In genomic region chr19:1221141-1221903, GRCh38 we compare ENCODE assay signal across 10 cellular contexts. TPM values are rescaled to one million over a fixed set of nuclear protein-coding genes. Genes with fewer than 3 reads are reported as not detected.
DNase-seq lines count a peak whose midpoint lies in the region; ATAC-seq and TF ChIP-seq lines count a peak whose summit lies in the region.
"Had no signal": no experiment of that assay in that cellular context is flagged by ENCODE, and none has a peak within 500 bp of the region (broad histone marks: within the 10 kb centered on the region; RNA-seq: fewer than 3 reads in every experiment).

No MANE protein-coding gene starts in this region.

- H3K9me3 ChIP-seq in Caco-2 (no peaks in the 10 kb centered on the region), Peyer's patch (no peaks in the 10 kb centered on the region), fibroblast of lung (ENCODE audit: control insufficient read depth, insufficient read depth, low read depth, low read length) (no peaks in the 10 kb centered on the region), neuronal stem cell (replicated peaks in 1 of 2; ENCODE audit: control insufficient read depth in 2 of 2, insufficient read depth in 1 of 2, low read depth in 1 of 2, low read length in 2 of 2) (no peaks in the 10 kb centered on the region)

- no peak overlapping the region for H3K14ac ChIP-seq in neuronal stem cell (ENCODE audit: low read length)

- no peak overlapping the region for H3K4me2 ChIP-seq in fibroblast of lung (ENCODE audit: extremely low read depth, insufficient read depth, low read length)
- H3K4me2 ChIP-seq in neuronal stem cell (ENCODE audit: insufficient read depth, low read length, poor library complexity, severe bottlenecking), result no peak overlapping the region

- POLR2A ChIA-PET in Caco-2 (lab: Charles Lee), result no interaction called here

- peak overlapping the region; percentile 82 for H2BK5ac ChIP-seq in neuronal stem cell (ENCODE audit: low read length)

- H3K9me3 Mint-ChIP-seq in Caco-2 (ENCODE audit: unreplicated experiment), result no peaks in the 10 kb centered on the region

- no peak overlapping the region for H2BK12ac ChIP-seq in neuronal stem cell (ENCODE audit: low read length)

- no peak for ATAC-seq in HG02623 (IDR thresholded peaks at IDR 0.05; ENCODE audit: unreplicated experiment)

- no peaks in the 10 kb centered on the region for H3K27me3 Mint-ChIP-seq in Caco-2 (ENCODE audit: insufficient read depth, unreplicated experiment)

- no peak overlapping the region for H4K8ac ChIP-seq in neuronal stem cell (ENCODE audit: low read depth, low read length)

- H3K4me3 Mint-ChIP-seq in Caco-2 (ENCODE audit: unreplicated experiment), result no peak overlapping the region

- H2AFZ ChIP-seq in fibroblast of lung (ENCODE audit: low read length) (no peak overlapping the region), neuronal stem cell (ENCODE audit: low read length) (no peak overlapping the region)

- H3K79me2 ChIP-seq in fibroblast of lung (ENCODE audit: control insufficient read depth, insufficient read depth, low read length), result peaks cover 25% of the 10 kb centered on the region

- no CpG with 5 or more reads among the region's 33 CpGs for WGBS in neuronal stem cell (ENCODE audit: extremely low coverage in 2 of 2, insufficient read length in 2 of 2, insufficient replicate concordance in 1 of 2), 2 donors

- peaks cover 17% of the 10 kb centered on the region for H3K36me3 Mint-ChIP-seq in Caco-2 (ENCODE audit: insufficient read depth, unreplicated experiment)

- H3K9ac ChIP-seq in fibroblast of lung (ENCODE audit: insufficient read depth, low read length), result peak overlapping the region; percentile 37
- H3K9ac ChIP-seq in neuronal stem cell (ENCODE audit: low read depth, low read length, poor library complexity), result no peak overlapping the region

- DNase-seq in Caco-2, result peak in 1 of 2 experiments; percentile 67
- peak in 2 of 3 donors; percentile 69 to 71 for DNase-seq in Peyer's patch
- DNase-seq in fibroblast of lung (ENCODE audit: low read depth in 2 of 2), result peak; percentile 40 to 59
- DNase-seq in neuronal stem cell (ENCODE audit: low spot score), result no peak
- DNase-seq in NCI-H524 treated with DMSO at 0.1 percent for 48 hours (lab: John Stamatoyannopoulos, UW), result no peak
- no peak for DNase-seq in GOT3 (lab: John Stamatoyannopoulos, UW)
- DNase-seq in H4 (ENCODE audit: low spot score), result no peak
- DNase-seq: foreskin melanocyte, OCI-M1 had no signal

- H4K91ac ChIP-seq in neuronal stem cell (ENCODE audit: low read depth, low read length, poor library complexity), result no peak overlapping the region

- H3K27ac ChIP-seq in Peyer's patch, result no peak overlapping the region
- no peak overlapping the region for H3K27ac ChIP-seq in fibroblast of lung (ENCODE audit: insufficient read depth, low read length)
- H3K27ac ChIP-seq in neuronal stem cell (replicated peaks; ENCODE audit: low read length), result no peak overlapping the region

- H3K36me3 ChIP-seq in Caco-2 (ENCODE audit: control insufficient read depth, insufficient read depth, low read length), result peaks cover 2% of the 10 kb centered on the region
- H3K36me3 ChIP-seq in Peyer's patch, result peaks cover 0 to 63% (median 0%) of the 10 kb centered on the region in 3 donors
- H3K36me3 ChIP-seq in fibroblast of lung (ENCODE audit: control insufficient read depth, insufficient read depth, low read length), result peaks cover 33% of the 10 kb centered on the region
- H3K36me3 ChIP-seq in neuronal stem cell (replicated peaks in 1 of 2; ENCODE audit: control insufficient read depth in 2 of 2, insufficient read depth in 2 of 2, low read length in 2 of 2), result peaks cover 13 to 65% of the 10 kb centered on the region in 2 donors

- H3K4me3 ChIP-seq in Caco-2 (ENCODE audit: low read depth, low read length), result no peak overlapping the region
- H3K4me3 ChIP-seq in Peyer's patch, result no peak overlapping the region
- H3K4me3 ChIP-seq in fibroblast of lung (replicated peaks in 1 of 4; ENCODE audit: control extremely low read depth in 1 of 4, insufficient read depth in 1 of 4, low read depth in 3 of 4, low read length in 4 of 4), result no peak overlapping the region
- no peak overlapping the region for H3K4me3 ChIP-seq in neuronal stem cell (ENCODE audit: low read length in 2 of 2)

- CTCF ChIA-PET in Caco-2 (lab: Charles Lee), result no interaction called here

- no peak overlapping the region for H3K27ac Mint-ChIP-seq in Caco-2 (ENCODE audit: unreplicated experiment)

- no peak for TF ChIP-seq POLR2A in Peyer's patch (IDR thresholded peaks at IDR 0.05)

- intact Hi-C loops in Caco-2 (cut with micrococcal nuclease; ENCODE audit: unreplicated experiment), result no loop called here

- H3K23ac ChIP-seq in neuronal stem cell (ENCODE audit: low read depth, low read length, poor library complexity), result peak overlapping the region; percentile 60

- H4K20me1 ChIP-seq in fibroblast of lung (ENCODE audit: control insufficient read depth, extremely low read depth, insufficient read depth, low read length), result no peaks in the 10 kb centered on the region

- peak overlapping the region; percentile 14 for H2AK5ac ChIP-seq in neuronal stem cell (ENCODE audit: low read depth, low read length)

- no peak overlapping the region for H3K4ac ChIP-seq in neuronal stem cell (ENCODE audit: low read length)

- no peaks in the 10 kb centered on the region for H3K27me3 ChIP-seq in Caco-2 (replicated peaks; ENCODE audit: control insufficient read depth, insufficient read depth, low read length)
- no peaks in the 10 kb centered on the region for H3K27me3 ChIP-seq in Peyer's patch
- H3K27me3 ChIP-seq in fibroblast of lung (ENCODE audit: control insufficient read depth, insufficient read depth, low read length), result no peaks in the 10 kb centered on the region
- no peaks in the 10 kb centered on the region for H3K27me3 ChIP-seq in neuronal stem cell (ENCODE audit: control insufficient read depth in 3 of 3, insufficient read depth in 3 of 3, low read depth in 1 of 3, low read length in 3 of 3)

- no peak overlapping the region for H2BK15ac ChIP-seq in neuronal stem cell (ENCODE audit: low read length)

- no peak overlapping the region for H2BK120ac ChIP-seq in neuronal stem cell (ENCODE audit: low read depth, low read length)

- peaks cover 44% of the 10 kb centered on the region for H3K79me1 ChIP-seq in neuronal stem cell (ENCODE audit: low read depth, low read length)

- H3K4me1 Mint-ChIP-seq in Caco-2 (ENCODE audit: low read depth, unreplicated experiment), result no peaks in the 10 kb centered on the region

- H3K18ac ChIP-seq in neuronal stem cell (ENCODE audit: low read length), result peak overlapping the region; percentile 76

- TF ChIP-seq CTCF in Caco-2 (IDR thresholded peaks at IDR 0.05; ENCODE audit: insufficient read depth in 1 of 2, low read depth in 1 of 2, low read length in 1 of 2, severe bottlenecking in 1 of 2, unreplicated experiment in 1 of 2), result peak; percentile 51 to 62
- peak in 5 of 6 experiments; percentile 17 to 73 (median 51) for TF ChIP-seq CTCF in Peyer's patch (IDR thresholded peaks at IDR 0.05)
- TF ChIP-seq CTCF in fibroblast of lung (conservative IDR thresholded peaks at IDR 0.05 in 1 of 2, IDR thresholded peaks at IDR 0.05 in 1 of 2; ENCODE audit: low read depth in 1 of 2, low read length in 2 of 2), result peak; percentile 56 to 65

- BruUV-seq in Caco-2 (replicated peaks; lab: Mats Ljungman, UMichigan), result no TSS peak

- H3K4me1 ChIP-seq in Caco-2 (no peaks in the 10 kb centered on the region), Peyer's patch (peaks cover 0 to 21% (median 0%) of the 10 kb centered on the region in 4 donors), fibroblast of lung (ENCODE audit: control insufficient read depth, extremely low read depth, insufficient read depth, low read length) (peaks cover 4% of the 10 kb centered on the region), neuronal stem cell (ENCODE audit: control insufficient read depth in 2 of 2, insufficient read depth in 1 of 2, low read depth in 1 of 2, low read length in 2 of 2) (peaks cover 0 to 7% of the 10 kb centered on the region in 2 donors)

RNA-seq across cellular contexts. Expression of gene STK11, which starts 15.7 kb away (rescaled TPM):
- total RNA-seq in Caco-2 (2022) (56.7 and 58.1 TPM in 2 replicates), Peyer's patch (100 to 1,000 TPM in 3 of 4 donors, 10 to 100 TPM in 1; 98.4 to 135 (median 117) TPM), fibroblast of lung (96.6 and 100 TPM in 2 replicates)
- polyA plus RNA-seq in fibroblast of lung, result 23.7 TPM in 2 replicates
- polyA plus RNA-seq in fibroblast of lung (2012), result 32.9 and 34.7 TPM in 2 replicates
- 24.9 and 42.8 TPM in 2 replicates for polyA minus RNA-seq in fibroblast of lung (ENCODE audit: low replicate concordance)
- polyA plus RNA-seq in neuronal stem cell (2013, experiment 1 of 2), result 35.0 TPM
- 34.0 TPM for polyA plus RNA-seq in neuronal stem cell (2013, experiment 2 of 2)
- total RNA-seq in H4 (2014; rRNA removed; shearing (Covaris generic)), result 17.4 and 28.7 TPM in 2 replicates

RNA-seq across cellular contexts. Expression of gene CBARP, which starts 16.5 kb away (rescaled TPM):
- total RNA-seq in Caco-2 (2022) (7.3 and 9.7 TPM in 2 replicates), Peyer's patch (1 to 10 TPM in 1 of 4 donors, not detected in 3; 1.9 TPM), fibroblast of lung (1.5 TPM in 2 replicates)
- polyA plus RNA-seq in fibroblast of lung, result 0.31 and 1.0 TPM in 2 replicates
- 2.1 and 5.0 TPM in 2 replicates for polyA plus RNA-seq in fibroblast of lung (2012)
- 0.94 and 3.6 TPM in 2 replicates for polyA minus RNA-seq in fibroblast of lung (ENCODE audit: low replicate concordance)
- 14.0 TPM for polyA plus RNA-seq in neuronal stem cell (2013, experiment 1 of 2)
- polyA plus RNA-seq in neuronal stem cell (2013, experiment 2 of 2), result 12.8 TPM
- total RNA-seq in H4 (2014; rRNA removed; shearing (Covaris generic)), result 0.37 and 1.2 TPM in 2 replicates

RNA-seq across cellular contexts. Expression of gene ATP5F1D, which starts 20.2 kb away (rescaled TPM):
- total RNA-seq in Caco-2 (2022), result 126 and 140 TPM in 2 replicates
- total RNA-seq in Peyer's patch, result 100 to 1,000 TPM in 3 of 4 donors, 10 to 100 TPM in 1; 88.3 to 299 (median 206) TPM
- total RNA-seq in fibroblast of lung, result 13.4 and 20.5 TPM in 2 replicates
- polyA plus RNA-seq in fibroblast of lung, result 53.8 and 79.8 TPM in 2 replicates
- 174 and 278 TPM in 2 replicates for polyA plus RNA-seq in fibroblast of lung (2012)
- 23.2 and 31.0 TPM in 2 replicates for polyA minus RNA-seq in fibroblast of lung (ENCODE audit: low replicate concordance)
- polyA plus RNA-seq in neuronal stem cell (2013, experiment 1 of 2), result 106 TPM
- polyA plus RNA-seq in neuronal stem cell (2013, experiment 2 of 2), result 101 TPM
- 34.9 and 37.0 TPM in 2 replicates for total RNA-seq in H4 (2014; rRNA removed; shearing (Covaris generic))

RNA-seq across cellular contexts. Expression of gene MIDN, which starts 27.1 kb away (rescaled TPM):
- 125 and 128 TPM in 2 replicates for total RNA-seq in Caco-2 (2022)
- 100 to 1,000 TPM in 1 of 4 donors, 10 to 100 TPM in 3; 34.7 to 205 (median 98.9) TPM for total RNA-seq in Peyer's patch
- 13.6 and 18.8 TPM in 2 replicates for total RNA-seq in fibroblast of lung
- 12.0 and 18.0 TPM in 2 replicates for polyA plus RNA-seq in fibroblast of lung
- polyA plus RNA-seq in fibroblast of lung (2012), result 30.3 and 40.2 TPM in 2 replicates
- polyA minus RNA-seq in fibroblast of lung (ENCODE audit: low replicate concordance), result 27.6 and 36.6 TPM in 2 replicates
- polyA plus RNA-seq in neuronal stem cell (2013, experiment 1 of 2), result 98.3 TPM
- polyA plus RNA-seq in neuronal stem cell (2013, experiment 2 of 2), result 99.9 TPM
- 2.4 and 4.2 TPM in 2 replicates for total RNA-seq in H4 (2014; rRNA removed; shearing (Covaris generic))

RNA-seq across cellular contexts. Expression of gene SBNO2, which starts 47.3 kb away (rescaled TPM):
- total RNA-seq in Caco-2 (2022), result 37.3 and 41.2 TPM in 2 replicates
- total RNA-seq in Peyer's patch, result 10 to 100 TPM; 26.4 to 71.0 (median 57.8) TPM
- 49.6 and 55.8 TPM in 2 replicates for total RNA-seq in fibroblast of lung
- polyA plus RNA-seq in fibroblast of lung, result 12.6 and 14.3 TPM in 2 replicates
- polyA plus RNA-seq in fibroblast of lung (2012), result 33.0 and 34.3 TPM in 2 replicates
- 72.0 and 92.9 TPM in 2 replicates for polyA minus RNA-seq in fibroblast of lung (ENCODE audit: low replicate concordance)
- 13.3 TPM for polyA plus RNA-seq in neuronal stem cell (2013, experiment 1 of 2)
- polyA plus RNA-seq in neuronal stem cell (2013, experiment 2 of 2), result 13.9 TPM
- 8.6 and 14.8 TPM in 2 replicates for total RNA-seq in H4 (2014; rRNA removed; shearing (Covaris generic))

Comparison
In these comparisons a context has a peak if more than half of its experiments do, and no peak if none do; other contexts are left out.
1. DNase-seq: peak in Peyer's patch (2 of 3) and fibroblast of lung (2 of 2); none in neuronal stem cell (single experiment), NCI-H524 treated with DMSO at 0.1 percent for 48 hours (single experiment), GOT3 (single experiment) and H4 (single experiment).
2. Peak in every context shown above with its lines, with median percentiles within 50 percentile points of each other: CTCF ChIP-seq.